ENCODE assay signal across 23 cellular contexts in the genomic region with DNA sequence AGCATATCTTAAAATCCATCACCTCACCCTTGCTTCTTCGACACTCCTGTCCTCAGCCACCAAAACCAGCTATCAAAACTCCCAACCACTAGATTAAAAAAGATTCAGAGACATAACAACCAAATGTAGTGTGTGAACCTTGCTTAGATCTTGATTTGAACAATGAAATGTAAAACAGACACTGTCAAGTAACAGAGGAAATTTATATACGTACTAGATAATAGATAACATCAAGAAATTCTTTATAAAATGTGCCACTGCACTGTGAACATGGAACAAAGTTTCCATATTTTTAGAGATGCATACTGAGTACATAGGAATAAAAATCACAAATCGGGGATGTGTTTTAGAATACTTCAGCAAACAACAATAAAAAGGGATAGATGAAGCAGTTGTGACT.
"Had no signal": no experiment of that assay in that cellular context is flagged by ENCODE, and none has a peak within 500 bp of the region (broad histone marks: within the 10 kb centered on the region; RNA-seq: fewer than 3 reads in every experiment).

No MANE protein-coding gene starts in this region.

- H3K4me1 Mint-ChIP-seq: activated B cell treated with CpG ODN at 0.5 μM for 24 hours, nephron progenitor cell had no signal

- FAIRE-seq: endometrium, kidney had no signal

- H3K27ac Mint-ChIP-seq: activated B cell treated with CpG ODN at 0.5 μM for 24 hours; activated naive CD8-positive, alpha-beta T cell treated with anti-CD3 and anti-CD28 coated beads, Interleukin-2, amount 50 U/mL, for 24 hours; activated T-helper 17 cell treated with anti-CD3 and anti-CD28 coated beads, Interleukin-2, amount 50 U/mL, for 72 hours; brain; nephron progenitor cell; stimulated activated naive B cell treated with anti-CD40 and anti-IgM and Interleukin-4, amounts not matched to agents 10 μg/mL and 1 μg/mL and 100 μg/mL, for 72 hours had no signal

- H3K9me3 Mint-ChIP-seq: activated B cell treated with CpG ODN at 0.5 μM for 24 hours; activated naive CD8-positive, alpha-beta T cell treated with anti-CD3 and anti-CD28 coated beads, Interleukin-2, amount 50 U/mL, for 24 hours; activated T-helper 17 cell treated with anti-CD3 and anti-CD28 coated beads, Interleukin-2, amount 50 U/mL, for 72 hours; brain; nephron progenitor cell; stimulated activated naive B cell treated with anti-CD40 and anti-IgM and Interleukin-4, amounts not matched to agents 10 μg/mL and 1 μg/mL and 100 μg/mL, for 72 hours had no signal

- DNase-seq: activated B cell treated with CpG ODN at 0.5 μM for 24 hours; activated CD4-positive, alpha-beta T cell treated with anti-CD3 and anti-CD28 coated beads for 4 hours; activated naive CD4-positive, alpha-beta T cell treated with Interleukin-2 at 50 U/mL for 16 hours; activated naive CD8-positive, alpha-beta T cell treated with anti-CD3 and anti-CD28 coated beads, Interleukin-2, amount 50 U/mL, for 24 hours; anterior cingulate cortex; central memory CD4-positive, alpha-beta T cell; colonic mucosa; erythroblast; foreskin melanocyte; glutamatergic neuron; hippocampal formation; kidney; nephron progenitor cell; nucleus accumbens; posterior cingulate gyrus; sigmoid colon; stimulated activated CD4-positive, alpha-beta T cell treated with anti-CD3 and anti-CD28 coated beads, Interleukin-4, amount 100 ng/mL, for 4 hours; stimulated activated naive B cell treated with anti-CD40 and anti-IgM and Interleukin-4, amounts not matched to agents 10 μg/mL and 1 μg/mL and 100 μg/mL, for 72 hours; tibial artery had no signal

- ATAC-seq: activated naive CD8-positive, alpha-beta T cell treated with anti-CD3 and anti-CD28 coated beads, Interleukin-2, amount 50 U/mL, for 24 hours; activated T-helper 17 cell treated with anti-CD3 and anti-CD28 coated beads, Interleukin-2, amount 50 U/mL, for 72 hours; left lobe of liver; stimulated activated naive B cell treated with anti-CD40 and anti-IgM and Interleukin-4, amounts not matched to agents 10 μg/mL and 1 μg/mL and 100 μg/mL, for 72 hours had no signal

- H3K4me3 Mint-ChIP-seq: activated B cell treated with CpG ODN at 0.5 μM for 24 hours; activated naive CD8-positive, alpha-beta T cell treated with anti-CD3 and anti-CD28 coated beads, Interleukin-2, amount 50 U/mL, for 24 hours; activated T-helper 17 cell treated with anti-CD3 and anti-CD28 coated beads, Interleukin-2, amount 50 U/mL, for 72 hours; brain; nephron progenitor cell; stimulated activated naive B cell treated with anti-CD40 and anti-IgM and Interleukin-4, amounts not matched to agents 10 μg/mL and 1 μg/mL and 100 μg/mL, for 72 hours had no signal

- H3K27me3 Mint-ChIP-seq: activated B cell treated with CpG ODN at 0.5 μM for 24 hours; activated naive CD8-positive, alpha-beta T cell treated with anti-CD3 and anti-CD28 coated beads, Interleukin-2, amount 50 U/mL, for 24 hours; activated T-helper 17 cell treated with anti-CD3 and anti-CD28 coated beads, Interleukin-2, amount 50 U/mL, for 72 hours; brain; stimulated activated naive B cell treated with anti-CD40 and anti-IgM and Interleukin-4, amounts not matched to agents 10 μg/mL and 1 μg/mL and 100 μg/mL, for 72 hours had no signal
